Comparison of ENCODE assay signal across 3 cellular contexts in genomic region chr11:6615882-6616585, GRCh38.
TF ChIP-seq lines count a peak whose summit lies in the region.

No MANE protein-coding gene starts in this region.

TF ChIP-seq in SK-N-SH, 30 proteins besides CTCF, POLR2A, EP300 and RAD21:
- TF ChIP-seq FOSL2 (IDR thresholded peaks at IDR 0.05; ENCODE audit: borderline replicate concordance, low read depth) (no peak), ZBTB33 (IDR thresholded peaks at IDR 0.05; ENCODE audit: borderline replicate concordance, low read depth) (no peak), MAX (IDR thresholded peaks at IDR 0.05; ENCODE audit: low read depth) (0 out of 2 replicates have a peak, but pooled peaks have one; percentile 15)

TF ChIP-seq in SK-N-SH treated with all-trans-retinoic acid at 6 μM for 48 hours, 23 proteins besides CTCF, POLR2A, EP300 and RAD21:
- TF ChIP-seq OSR1 (CRISPR knock-in tag; IDR thresholded peaks at IDR 0.05) (no peak), ZFP3 (CRISPR knock-in tag; IDR thresholded peaks at IDR 0.05) (no peak), RARB (CRISPR knock-in tag; IDR thresholded peaks at IDR 0.05) (no peak), TOX (CRISPR knock-in tag; IDR thresholded peaks at IDR 0.05; ENCODE audit: borderline replicate concordance) (no peak), POU6F1 (CRISPR knock-in tag; IDR thresholded peaks at IDR 0.05; ENCODE audit: borderline replicate concordance, low read depth) (no peak), ZNF565 (CRISPR knock-in tag; conservative IDR thresholded peaks at IDR 0.05; ENCODE audit: low read depth) (no peak), SNAI2 (CRISPR knock-in tag; IDR thresholded peaks at IDR 0.05) (no peak), TCF4 (CRISPR knock-in tag; IDR thresholded peaks at IDR 0.05; ENCODE audit: borderline replicate concordance) (no peak), PATZ1 (CRISPR knock-in tag; IDR thresholded peaks at IDR 0.05; ENCODE audit: borderline replicate concordance) (no peak), CREB5 (CRISPR knock-in tag; IDR thresholded peaks at IDR 0.05; ENCODE audit: low read depth) (no peak), BACH2 (CRISPR knock-in tag; IDR thresholded peaks at IDR 0.05; ENCODE audit: borderline replicate concordance) (no peak), ISL1 (CRISPR knock-in tag; IDR thresholded peaks at IDR 0.05) (no peak), PPARA (CRISPR knock-in tag; IDR thresholded peaks at IDR 0.05; ENCODE audit: borderline replicate concordance) (no peak), ESRRG (CRISPR knock-in tag; IDR thresholded peaks at IDR 0.05) (no peak), TSHZ2 (CRISPR knock-in tag; IDR thresholded peaks at IDR 0.05) (no peak), ARNTL (CRISPR knock-in tag; IDR thresholded peaks at IDR 0.05; ENCODE audit: borderline replicate concordance, low read depth) (no peak), ZNF8 (CRISPR knock-in tag; IDR thresholded peaks at IDR 0.05) (no peak), CSDC2 (CRISPR knock-in tag; IDR thresholded peaks at IDR 0.05) (no peak)
TF ChIP-seq in SK-N-SH treated with all-trans-retinoic acid at 6 μM for 48 hours: peak in this region for 0.

TF ChIP-seq in endothelial cell of umbilical vein, 7 proteins besides CTCF, POLR2A, EP300 and RAD21:
- TF ChIP-seq FOS (IDR thresholded peaks at IDR 0.05; ENCODE audit: borderline replicate concordance, insufficient read depth, low read length) (peak; percentile 35), POLR2AphosphoS5 (IDR thresholded peaks at IDR 0.05; ENCODE audit: insufficient read depth, low read depth, low read length) (no peak)
